In the genomic region with DNA sequence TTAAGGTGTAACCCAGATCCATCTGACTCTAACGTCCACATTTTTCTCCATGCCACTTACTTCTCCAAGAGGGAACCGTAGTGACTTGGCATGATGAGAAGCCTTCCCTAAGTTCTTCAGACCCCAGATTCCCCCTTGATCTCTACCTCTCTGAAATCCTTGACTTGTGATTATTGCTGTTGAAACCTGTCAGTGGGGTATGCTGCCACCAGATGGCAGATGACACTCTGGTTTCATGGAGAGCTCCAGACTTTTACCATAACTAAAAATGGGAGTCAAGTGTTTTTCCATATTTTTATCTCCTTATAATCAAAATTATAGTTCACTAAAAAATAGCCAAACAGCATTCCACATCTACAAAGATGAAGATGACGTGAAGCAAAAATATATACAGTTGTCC, we compare ENCODE assay signal across 10 cellular contexts.
A peak's percentile ranks its signal among the peaks of the same experiment; 100 is the strongest.
DNase-seq lines count a peak whose midpoint lies in the region; ATAC-seq and TF ChIP-seq lines count a peak whose summit lies in the region.
"Had no signal": no experiment of that assay in that cellular context is flagged by ENCODE, and none has a peak within 500 bp of the region (broad histone marks: within the 10 kb centered on the region; RNA-seq: fewer than 3 reads in every experiment).

No MANE protein-coding gene starts in this region.

- TF ChIP-seq POLR2A in NB4 (IDR thresholded peaks at IDR 0.05; ENCODE audit: extremely low read depth, insufficient read length): no peak

- H3K27ac Mint-ChIP-seq in osteocyte (ENCODE audit: unreplicated experiment): no peak overlapping the region

- no peak overlapping the region for H3K4me3 ChIP-seq in GM12865 (ENCODE audit: low read depth, low read length)
- no peak overlapping the region for H3K4me3 ChIP-seq in NB4 (ENCODE audit: low read depth, low read length)
- H3K4me3 ChIP-seq: skin epidermis, vagina had no signal

- no peaks in the 10 kb centered on the region for H3K36me3 Mint-ChIP-seq in osteocyte (ENCODE audit: unreplicated experiment)

- DNase-seq in GM12865 (ENCODE audit: low read depth) (peak; percentile 13), NB4 (ENCODE audit: low read depth) (peak; percentile 14), ecto neural progenitor cell (ENCODE audit: low spot score) (peak; percentile 37), osteocyte (ENCODE audit: extremely low spot score, unreplicated experiment) (no peak)
- DNase-seq in stimulated activated CD4-positive, alpha-beta T cell treated with anti-CD3 and anti-CD28 coated beads, Interleukin-4, amount 100 ng/mL, for 1 hour: no peak
- DNase-seq: NCI-H1105 had no signal

- TF ChIP-seq CTCF in GM12865 (IDR thresholded peaks at IDR 0.05; ENCODE audit: insufficient read depth, low read depth, low read length, missing control alignments) (peak; percentile 17), NB4 (IDR thresholded peaks at IDR 0.05; ENCODE audit: low read depth, low read length) (peak; percentile 37), osteocyte (IDR thresholded peaks at IDR 0.05) (peak; percentile 49)

- no peaks in the 10 kb centered on the region for H3K9me3 Mint-ChIP-seq in osteocyte (ENCODE audit: unreplicated experiment)

- no peak overlapping the region for H3K4me3 Mint-ChIP-seq in osteocyte (ENCODE audit: unreplicated experiment)

- H3K4me1 Mint-ChIP-seq in osteocyte (ENCODE audit: unreplicated experiment): no peaks in the 10 kb centered on the region

- H3K27me3 Mint-ChIP-seq in osteocyte (ENCODE audit: unreplicated experiment): peaks cover 6% of the 10 kb centered on the region

- ATAC-seq in GM18907 (IDR thresholded peaks at IDR 0.05; ENCODE audit: unreplicated experiment) (no peak), GM19395 (IDR thresholded peaks at IDR 0.05; ENCODE audit: unreplicated experiment) (no peak)

Comparison
In these comparisons a context has a peak if more than half of its experiments do, and no peak if none do; other contexts are left out.
1. DNase-seq: peak in GM12865 (single experiment), NB4 (single experiment) and ecto neural progenitor cell (single experiment); none in osteocyte (single experiment) and stimulated activated CD4-positive, alpha-beta T cell treated with anti-CD3 and anti-CD28 coated beads, Interleukin-4, amount 100 ng/mL, for 1 hour (single experiment).
2. Peak in every context shown above with its lines, with median percentiles within 50 percentile points of each other: CTCF ChIP-seq.